ENCODE assay signal across 38 cellular contexts in the genomic region with DNA sequence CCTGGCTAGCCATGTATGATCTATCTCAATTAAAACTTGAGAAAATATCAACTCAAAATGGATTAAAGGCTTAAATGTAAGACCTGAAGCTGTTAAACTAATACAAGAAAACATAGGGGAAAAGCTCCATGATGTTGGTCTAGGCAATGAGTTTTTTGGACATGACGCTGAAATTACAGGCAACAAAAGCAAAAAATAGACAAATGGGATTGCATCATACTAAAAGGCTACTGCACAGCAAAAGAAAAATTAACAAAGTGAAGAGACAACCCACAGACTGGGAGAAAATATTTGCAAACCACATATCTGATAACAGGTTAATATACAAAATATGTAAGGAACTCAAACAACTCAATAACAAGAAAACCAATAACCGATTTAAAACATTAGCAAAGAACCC. TPM values are rescaled to one million over a fixed set of nuclear protein-coding genes. Genes with fewer than 3 reads are reported as not detected.
"Had no signal": no experiment of that assay in that cellular context is flagged by ENCODE, and none has a peak within 500 bp of the region (broad histone marks: within the 10 kb centered on the region; RNA-seq: fewer than 3 reads in every experiment).

No MANE protein-coding gene starts in this region.

- H3K27me3 Mint-ChIP-seq: activated B cell treated with CpG ODN at 0.5 μM for 24 hours; activated CD4-positive, alpha-beta T cell treated with anti-CD3 and anti-CD28 coated beads, Interleukin-2, amount 10 ng/mL, durations not matched to agents 24 days and 14 days; activated naive CD4-positive, alpha-beta T cell treated with anti-CD3 and anti-CD28 coated beads, Interleukin-2, amount 10 ng/mL, durations not matched to agents 7 days and 5 days; activated naive CD8-positive, alpha-beta T cell had no signal

- H3K36me3 Mint-ChIP-seq: activated CD4-positive, alpha-beta memory T cell treated with anti-CD3 and anti-CD28 coated beads for 36 hours; activated CD8-positive, alpha-beta memory T cell treated with anti-CD3 and anti-CD28 coated beads, Interleukin-2, amount 10 ng/mL, durations not matched to agents 7 days and 5 days; activated naive CD4-positive, alpha-beta T cell treated with anti-CD3 and anti-CD28 coated beads, Interleukin-2, amount 10 ng/mL, durations not matched to agents 7 days and 5 days; activated naive CD4-positive, alpha-beta T cell treated with anti-CD3 and anti-CD28 coated beads, Interleukin-2, amount 50 U/mL, for 24 hours; activated naive CD8-positive, alpha-beta T cell; activated naive CD8-positive, alpha-beta T cell treated with anti-CD3 and anti-CD28 coated beads, Interleukin-2, amount 10 ng/mL, durations not matched to agents 7 days and 5 days had no signal

- H3K4me3 ChIP-seq: ascending aorta, body of pancreas, breast epithelium had no signal

- H3K9me3 Mint-ChIP-seq: activated B cell treated with CpG ODN at 0.5 μM for 24 hours; activated CD4-positive, alpha-beta memory T cell treated with anti-CD3 and anti-CD28 coated beads for 36 hours; activated CD4-positive, alpha-beta T cell treated with anti-CD3 and anti-CD28 coated beads, Interleukin-2, amount 10 ng/mL, durations not matched to agents 24 days and 14 days; activated naive CD4-positive, alpha-beta T cell treated with anti-CD3 and anti-CD28 coated beads, Interleukin-2, amount 10 ng/mL, durations not matched to agents 7 days and 5 days; activated naive CD4-positive, alpha-beta T cell treated with anti-CD3 and anti-CD28 coated beads, Interleukin-2, amount 50 U/mL, for 24 hours; activated naive CD8-positive, alpha-beta T cell treated with anti-CD3 and anti-CD28 coated beads, Interleukin-2, amount 10 ng/mL, durations not matched to agents 7 days and 5 days; activated naive CD8-positive, alpha-beta T cell treated with anti-CD3 and anti-CD28 coated beads, Interleukin-2, amount 50 U/mL, for 24 hours; activated T-cell treated with anti-CD3 and anti-CD28 coated beads, Interleukin-2, amount 50 U/mL, for 24 hours; activated T-helper 2 cell treated with anti-CD3 and anti-CD28 coated beads, Interferon-gamma antibody, Interleukin-2, Interleukin-4, amounts not matched to agents 10 μg/mL and 5 μg/mL and 100 μg/mL, durations not matched to agents 14 hours and 24 hours and 36 hours; T-helper 1 cell treated with Interleukin-12 subunit alpha and Interleukin-12 subunit beta and Interleukin-4 antibody, amounts not matched to agents 30 μg/mL and 1 μg/mL, for 36 hours; T-helper 2 cell treated with Interferon-gamma antibody and Interleukin-4, amounts not matched to agents 5 μg/mL and 100 μg/mL, for 36 hours had no signal

- FAIRE-seq: TTC549 had no signal

- H3K4me1 Mint-ChIP-seq: activated B cell treated with CpG ODN at 0.5 μM for 24 hours; activated CD4-positive, alpha-beta T cell treated with anti-CD3 and anti-CD28 coated beads, Interleukin-2, amount 10 ng/mL, durations not matched to agents 24 days and 14 days; activated CD8-positive, alpha-beta memory T cell treated with anti-CD3 and anti-CD28 coated beads, Interleukin-2, amount 10 ng/mL, durations not matched to agents 7 days and 5 days; activated naive CD4-positive, alpha-beta T cell treated with anti-CD3 and anti-CD28 coated beads, Interleukin-2, amount 10 ng/mL, durations not matched to agents 7 days and 5 days; activated naive CD4-positive, alpha-beta T cell treated with anti-CD3 and anti-CD28 coated beads, Interleukin-2, amount 50 U/mL, for 24 hours; activated naive CD8-positive, alpha-beta T cell treated with anti-CD3 and anti-CD28 coated beads, Interleukin-2, amount 10 ng/mL, durations not matched to agents 7 days and 5 days; activated naive CD8-positive, alpha-beta T cell treated with anti-CD3 and anti-CD28 coated beads, Interleukin-2, amount 50 U/mL, for 24 hours had no signal

- H3K27ac Mint-ChIP-seq: activated B cell treated with CpG ODN at 0.5 μM for 24 hours; activated CD4-positive, alpha-beta memory T cell treated with anti-CD3 and anti-CD28 coated beads for 36 hours; activated CD4-positive, alpha-beta T cell treated with anti-CD3 and anti-CD28 coated beads, Interleukin-2, amount 10 ng/mL, durations not matched to agents 24 days and 14 days; activated CD8-positive, alpha-beta memory T cell treated with anti-CD3 and anti-CD28 coated beads, Interleukin-2, amount 10 ng/mL, durations not matched to agents 7 days and 5 days; activated CD8-positive, alpha-beta T cell treated with anti-CD3 and anti-CD28 coated beads, Interleukin-2, amount 10 ng/mL, durations not matched to agents 7 days and 5 days; activated naive CD4-positive, alpha-beta T cell treated with anti-CD3 and anti-CD28 coated beads, Interleukin-2, amount 10 ng/mL, durations not matched to agents 7 days and 5 days; activated naive CD4-positive, alpha-beta T cell treated with anti-CD3 and anti-CD28 coated beads, Interleukin-2, amount 50 U/mL, for 24 hours; activated naive CD8-positive, alpha-beta T cell; activated naive CD8-positive, alpha-beta T cell treated with anti-CD3 and anti-CD28 coated beads, Interleukin-2, amount 10 ng/mL, durations not matched to agents 7 days and 5 days; activated naive CD8-positive, alpha-beta T cell treated with anti-CD3 and anti-CD28 coated beads, Interleukin-2, amount 50 U/mL, for 24 hours; activated T-cell treated with anti-CD3 and anti-CD28 coated beads, Interleukin-2, amount 50 U/mL, for 24 hours; activated T-helper 2 cell treated with anti-CD3 and anti-CD28 coated beads, Interferon-gamma antibody, Interleukin-2, Interleukin-4, amounts not matched to agents 10 μg/mL and 5 μg/mL and 100 μg/mL, durations not matched to agents 14 hours and 24 hours and 36 hours; T-helper 1 cell treated with Interleukin-12 subunit alpha and Interleukin-12 subunit beta and Interleukin-4 antibody, amounts not matched to agents 30 μg/mL and 1 μg/mL, for 36 hours; T-helper 2 cell treated with Interferon-gamma antibody and Interleukin-4, amounts not matched to agents 5 μg/mL and 100 μg/mL, for 36 hours had no signal

- H3K9me3 ChIP-seq: ascending aorta, body of pancreas, breast epithelium had no signal

- H3K27ac ChIP-seq: ascending aorta, body of pancreas, brain microvascular endothelial cell, breast epithelium, VCaP had no signal

- DNase-seq: activated B cell treated with CpG ODN at 0.5 μM for 24 hours; activated CD4-positive, alpha-beta memory T cell treated with anti-CD3 and anti-CD28 coated beads for 36 hours; activated CD4-positive, alpha-beta T cell treated with anti-CD3 and anti-CD28 coated beads for 4 hours; activated CD4-positive, alpha-beta T cell treated with anti-CD3 and anti-CD28 coated beads, Interleukin-2, amount 10 ng/mL, durations not matched to agents 24 days and 14 days; activated CD4-positive, alpha-beta T cell treated with anti-CD3 and anti-CD28 coated beads, Interleukin-2, amount 50 U/mL, for 1 hour; activated CD4-positive, alpha-beta T cell treated with anti-CD3 and anti-CD28 coated beads, Interleukin-2, amount 50 U/mL, for 4 hours; activated CD4-positive, CD25-positive, alpha-beta regulatory T cell treated with anti-CD3 and anti-CD28 coated beads, Interleukin-2, amount 50 U/mL, for 72 hours; activated CD8-positive, alpha-beta memory T cell treated with anti-CD3 and anti-CD28 coated beads for 24 hours; activated CD8-positive, alpha-beta memory T cell treated with anti-CD3 and anti-CD28 coated beads, Interleukin-2, amount 10 ng/mL, durations not matched to agents 7 days and 5 days; activated CD8-positive, alpha-beta memory T cell treated with anti-CD3 and anti-CD28 coated beads, Interleukin-2, amount 50 U/mL, for 48 hours; activated CD8-positive, alpha-beta T cell treated with anti-CD3 and anti-CD28 coated beads, Interleukin-2, amount 10 ng/mL, durations not matched to agents 7 days and 5 days; activated effector memory CD4-positive, alpha-beta T cell treated with Interleukin-2 at 50 U/mL for 16 hours; activated gamma-delta T cell; activated naive CD4-positive, alpha-beta T cell treated with anti-CD3 and anti-CD28 coated beads, Interleukin-2, amount 10 ng/mL, durations not matched to agents 7 days and 5 days; activated naive CD4-positive, alpha-beta T cell treated with Interleukin-2 at 50 U/mL for 16 hours; activated naive CD8-positive, alpha-beta T cell treated with anti-CD3 and anti-CD28 coated beads, Interleukin-2, amount 10 ng/mL, durations not matched to agents 7 days and 5 days; activated naive CD8-positive, alpha-beta T cell treated with anti-CD3 and anti-CD28 coated beads, Interleukin-2, amount 50 U/mL, for 24 hours; activated T-cell treated with anti-CD3 and anti-CD28 coated beads, Interleukin-2, amount 50 U/mL, for 24 hours; activated T-cell treated with anti-CD3 and anti-CD28 coated beads, Interleukin-2, amount 50 U/mL, for 48 hours; amygdala; anterior cingulate cortex; body of pancreas; brain microvascular endothelial cell; central memory CD4-positive, alpha-beta T cell; T-helper 1 cell; T-helper 2 cell; T-helper 9 cell had no signal

- H3K36me3 ChIP-seq: ascending aorta, brain microvascular endothelial cell, breast epithelium had no signal

- H3K27me3 ChIP-seq: ascending aorta, body of pancreas, brain microvascular endothelial cell, breast epithelium had no signal

- H3K4me1 ChIP-seq: ascending aorta, body of pancreas, breast epithelium had no signal

- H3K4me3 Mint-ChIP-seq: activated B cell treated with CpG ODN at 0.5 μM for 24 hours; activated CD4-positive, alpha-beta memory T cell treated with anti-CD3 and anti-CD28 coated beads for 36 hours; activated CD4-positive, alpha-beta T cell treated with anti-CD3 and anti-CD28 coated beads, Interleukin-2, amount 10 ng/mL, durations not matched to agents 24 days and 14 days; activated CD8-positive, alpha-beta memory T cell treated with anti-CD3 and anti-CD28 coated beads, Interleukin-2, amount 10 ng/mL, durations not matched to agents 7 days and 5 days; activated CD8-positive, alpha-beta T cell treated with anti-CD3 and anti-CD28 coated beads, Interleukin-2, amount 10 ng/mL, durations not matched to agents 7 days and 5 days; activated naive CD4-positive, alpha-beta T cell treated with anti-CD3 and anti-CD28 coated beads, Interleukin-2, amount 10 ng/mL, durations not matched to agents 7 days and 5 days; activated naive CD4-positive, alpha-beta T cell treated with anti-CD3 and anti-CD28 coated beads, Interleukin-2, amount 50 U/mL, for 24 hours; activated naive CD8-positive, alpha-beta T cell; activated naive CD8-positive, alpha-beta T cell treated with anti-CD3 and anti-CD28 coated beads, Interleukin-2, amount 10 ng/mL, durations not matched to agents 7 days and 5 days; activated naive CD8-positive, alpha-beta T cell treated with anti-CD3 and anti-CD28 coated beads, Interleukin-2, amount 50 U/mL, for 24 hours; activated T-cell treated with anti-CD3 and anti-CD28 coated beads, Interleukin-2, amount 50 U/mL, for 24 hours; T-helper 1 cell treated with Interleukin-12 subunit alpha and Interleukin-12 subunit beta and Interleukin-4 antibody, amounts not matched to agents 30 μg/mL and 1 μg/mL, for 36 hours; T-helper 2 cell treated with Interferon-gamma antibody and Interleukin-4, amounts not matched to agents 5 μg/mL and 100 μg/mL, for 36 hours had no signal

- ATAC-seq: activated CD8-positive, alpha-beta memory T cell treated with anti-CD3 and anti-CD28 coated beads, Interleukin-2, amount 10 ng/mL, durations not matched to agents 7 days and 5 days; activated CD8-positive, alpha-beta T cell treated with anti-CD3 and anti-CD28 coated beads, Interleukin-2, amount 10 ng/mL, durations not matched to agents 7 days and 5 days; activated naive CD8-positive, alpha-beta T cell treated with anti-CD3 and anti-CD28 coated beads, Interleukin-2, amount 50 U/mL, for 24 hours; body of pancreas had no signal

RNA-seq across cellular contexts. Expression of a gene that starts 8.4 kb away (rescaled TPM):
- total RNA-seq: activated B cell treated with CpG ODN at 0.5 μM for 24 hours; activated CD4-positive, alpha-beta memory T cell treated with anti-CD3 and anti-CD28 coated beads for 36 hours; activated CD4-positive, alpha-beta T cell treated with anti-CD3 and anti-CD28 coated beads, Interleukin-2, amount 10 ng/mL, durations not matched to agents 24 days and 14 days; activated CD8-positive, alpha-beta memory T cell treated with anti-CD3 and anti-CD28 coated beads, Interleukin-2, amount 10 ng/mL, durations not matched to agents 7 days and 5 days; activated CD8-positive, alpha-beta T cell treated with anti-CD3 and anti-CD28 coated beads, Interleukin-2, amount 10 ng/mL, durations not matched to agents 7 days and 5 days; activated naive CD8-positive, alpha-beta T cell treated with anti-CD3 and anti-CD28 coated beads, Interleukin-2, amount 10 ng/mL, durations not matched to agents 7 days and 5 days; activated T-helper 2 cell treated with anti-CD3 and anti-CD28 coated beads, Interferon-gamma antibody, Interleukin-2, Interleukin-4, amounts not matched to agents 10 μg/mL and 5 μg/mL and 100 μg/mL, durations not matched to agents 14 hours and 24 hours and 36 hours; breast epithelium; cardiac septum; cerebellum had no signal
